8 cellular contexts compared by ENCODE assay signal in the genomic region with DNA sequence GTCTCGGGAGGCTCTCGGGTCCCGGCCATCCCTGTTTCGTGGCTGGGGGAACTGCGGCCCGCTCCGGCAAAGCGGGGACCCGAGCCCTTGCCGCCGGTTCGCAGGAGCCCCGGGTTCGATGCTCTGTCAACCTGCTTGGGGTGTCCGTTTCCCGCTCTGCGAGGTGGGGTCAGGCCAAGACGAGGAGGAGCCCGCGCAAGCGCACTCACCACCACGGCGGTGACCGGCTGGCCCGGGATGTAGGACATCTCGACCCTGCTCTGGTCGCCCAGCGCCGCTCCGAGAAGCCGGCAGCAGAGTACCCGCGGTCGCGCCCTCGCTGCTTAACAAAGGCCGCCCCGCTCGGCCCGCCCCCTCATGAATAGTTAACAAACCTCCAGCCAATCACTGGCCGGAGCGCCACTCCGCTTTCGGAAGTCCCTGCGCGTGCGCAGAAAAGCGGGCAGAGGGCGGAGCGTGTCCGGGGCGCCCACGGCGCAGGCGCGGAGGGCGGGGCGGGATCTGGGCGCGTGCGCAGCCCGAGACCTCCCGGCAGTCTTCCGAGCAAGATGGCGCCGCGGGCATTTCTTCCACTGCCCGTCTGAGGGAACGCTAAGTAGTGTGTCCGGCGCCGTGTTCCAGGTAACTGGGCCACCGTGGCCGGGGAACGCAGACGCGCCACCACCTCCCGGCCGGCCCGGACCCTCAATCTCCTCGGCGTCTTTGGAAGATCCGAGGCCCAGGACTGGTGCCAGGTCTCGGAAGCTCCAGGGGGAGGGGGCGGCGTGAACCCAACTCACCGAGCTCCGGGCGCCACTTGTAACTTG. TPM values are rescaled to one million over a fixed set of nuclear protein-coding genes. Genes with fewer than 3 reads are reported as not detected.
DNase-seq lines count a peak whose midpoint lies in the region; ATAC-seq and TF ChIP-seq lines count a peak whose summit lies in the region.

A gene (plus strand): TSS at position 534 of the 806 bp plus-strand sequence. CDS start 335 bp downstream, outside the sequence.
A gene with protein sequence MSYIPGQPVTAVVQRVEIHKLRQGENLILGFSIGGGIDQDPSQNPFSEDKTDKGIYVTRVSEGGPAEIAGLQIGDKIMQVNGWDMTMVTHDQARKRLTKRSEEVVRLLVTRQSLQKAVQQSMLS (minus strand): TSS at position 300 of the 806 bp plus-strand sequence. CDS start 52 bp downstream, at position 248.

- DNase-seq in ELR (ENCODE audit: low read depth) (peak; percentile 99), H9 (peak; percentile 100), MM.1S (peak; percentile 98), SIG-M5 (lab: John Stamatoyannopoulos, UW) (peak; percentile 59), activated gamma-delta T cell (lab: John Stamatoyannopoulos, UW) (peak; percentile 98), fibroblast of the conjunctiva (ENCODE audit: low read depth) (peak; percentile 95), nephron progenitor cell (peak; percentile 99)
- DNase-seq in stimulated activated naive CD8-positive, alpha-beta T cell treated with anti-CD3 and anti-CD28 coated beads, Interleukin-15, amount 100 ng/mL, for 72 hours, result peak; percentile 98 to 100

- H2BK15ac ChIP-seq in H9 (ENCODE audit: low read depth, low read length), result no peak within 1 kb of the TSS

- peaks cover 7% of the 10 kb centered on the region; the same call in 1 of the 2 replicates for H3K79me2 ChIP-seq in H9 (ENCODE audit: insufficient read depth, low read length)
- peaks cover 26% of the 10 kb centered on the region for H3K79me2 ChIP-seq in MM.1S (ENCODE audit: low read length)

- H4K8ac ChIP-seq in H9 (replicated peaks; ENCODE audit: insufficient read length, low read depth, low read length), result no peak within 1 kb of the TSS

- no peak within 1 kb of the TSS for H2BK12ac ChIP-seq in H9 (ENCODE audit: insufficient read length, low read depth, low read length)

- H3K4me3 ChIP-seq in MM.1S (ENCODE audit: low read length), result peak within 1 kb of the TSS; percentile 89

- H3K9me2 ChIP-seq in MM.1S (replicated peaks; ENCODE audit: insufficient read depth, low read length), result no peaks in the 10 kb centered on the region

- H3K4ac ChIP-seq in H9 (ENCODE audit: low read depth, low read length), result no peak within 1 kb of the TSS

- H3K27ac ChIP-seq in H9 (ENCODE audit: insufficient read length, low read depth, low read length) (no peak within 1 kb of the TSS), MM.1S (ENCODE audit: low read length) (peak within 1 kb of the TSS; percentile 31; the same call in 1 of the 2 replicates)

- H3K56ac ChIP-seq in H9 (ENCODE audit: insufficient read length, low read depth, low read length), result no peak within 1 kb of the TSS

- H3K23me2 ChIP-seq in H9 (ENCODE audit: insufficient read length, low read depth, low read length, poor library complexity, severe bottlenecking), result peaks cover 9% of the 10 kb centered on the region

- H3K9me3 Mint-ChIP-seq in H9 (no peaks in the 10 kb centered on the region), nephron progenitor cell (no peaks in the 10 kb centered on the region)
- no peaks in the 10 kb centered on the region for H3K9me3 Mint-ChIP-seq in stimulated activated naive CD8-positive, alpha-beta T cell treated with anti-CD3 and anti-CD28 coated beads, Interleukin-15, amount 100 ng/mL, for 72 hours

- no peak within 1 kb of the TSS for H2BK5ac ChIP-seq in H9 (ENCODE audit: insufficient read length, low read length)

- no peaks in the 10 kb centered on the region for H3F3A ChIP-seq in MM.1S (ENCODE audit: insufficient read depth, low read length)

- no peaks in the 10 kb centered on the region for H3K27me3 ChIP-seq in H9 (ENCODE audit: insufficient read depth, low read length)
- H3K27me3 ChIP-seq in MM.1S (replicated peaks; ENCODE audit: insufficient read depth, low read length), result no peaks in the 10 kb centered on the region

- ATAC-seq in stimulated activated naive CD8-positive, alpha-beta T cell treated with anti-CD3 and anti-CD28 coated beads, Interleukin-15, amount 100 ng/mL, for 72 hours, result peak; percentile 93

- H3K4me2 ChIP-seq in H9 (ENCODE audit: insufficient read depth, insufficient read length, low read length), result peak within 1 kb of the TSS; percentile 88
- H3K4me2 ChIP-seq in MM.1S (ENCODE audit: low read depth, low read length), result peak within 1 kb of the TSS; percentile 98

- peak within 1 kb of the TSS; percentile 77 for H3K14ac ChIP-seq in H9 (ENCODE audit: insufficient read depth, low read length)

- no peak within 1 kb of the TSS for H3T11ph ChIP-seq in H9 (ENCODE audit: low read length)

- H2BK20ac ChIP-seq in H9 (ENCODE audit: low read depth, low read length, poor library complexity, severe bottlenecking), result no peak within 1 kb of the TSS

- H3K9me3 ChIP-seq in H9 (ENCODE audit: control insufficient read depth, low read depth, low read length) (no peaks in the 10 kb centered on the region), MM.1S (replicated peaks; ENCODE audit: insufficient read depth, low read length) (no peaks in the 10 kb centered on the region)

- H3K9ac ChIP-seq in H9 (ENCODE audit: extremely low read depth, insufficient read length, low read length) (peak within 1 kb of the TSS; percentile 89), MM.1S (ENCODE audit: low read length) (peak within 1 kb of the TSS; percentile 83)

- H3K36me3 ChIP-seq in MM.1S (replicated peaks; ENCODE audit: insufficient read depth, low read length), result no peaks in the 10 kb centered on the region

- H3K4me3 Mint-ChIP-seq in H9, result peak within 1 kb of the TSS; percentile 98
- H3K4me3 Mint-ChIP-seq in nephron progenitor cell, result peak within 1 kb of the TSS; percentile 99
- peak within 1 kb of the TSS; percentile 92 to 94 for H3K4me3 Mint-ChIP-seq in stimulated activated naive CD8-positive, alpha-beta T cell treated with anti-CD3 and anti-CD28 coated beads, Interleukin-15, amount 100 ng/mL, for 72 hours

- H2AFZ ChIP-seq in H9 (ENCODE audit: low read length) (no peak within 1 kb of the TSS), MM.1S (ENCODE audit: low read length) (peak within 1 kb of the TSS; percentile 94)

- no peak within 1 kb of the TSS for H2BK120ac ChIP-seq in H9 (ENCODE audit: low read depth, low read length, poor library complexity, severe bottlenecking)

- H3K23ac ChIP-seq in H9 (ENCODE audit: insufficient read length, low read depth, low read length), result no peak within 1 kb of the TSS

- WGBS in H9 (ENCODE audit: extremely low coverage, insufficient read length, low lambda C conversion rate), result no CpG with 5 or more reads among the region's 89 CpGs

- TF ChIP-seq CTCF in H9 (conservative IDR thresholded peaks at IDR 0.05), result no peak
- TF ChIP-seq CTCF in MM.1S (IDR thresholded peaks at IDR 0.05; ENCODE audit: low read length), result no peak
- TF ChIP-seq CTCF in nephron progenitor cell (IDR thresholded peaks at IDR 0.05), result no peak

- H3K79me1 ChIP-seq in H9 (ENCODE audit: insufficient read depth, low read depth, low read length, poor library complexity, severe bottlenecking), result peaks cover 4% of the 10 kb centered on the region

- H3K18ac ChIP-seq in H9 (ENCODE audit: insufficient read length, low read depth, low read length), result peak within 1 kb of the TSS; percentile 84

- H4K5ac ChIP-seq in H9 (ENCODE audit: insufficient read length, low read depth, low read length), result no peak within 1 kb of the TSS

- peaks cover 8 to 24% (median 16%) of the 10 kb centered on the region in 3 experiments; a peak in 6 of 7 replicates for H3K36me3 Mint-ChIP-seq in H9 (ENCODE audit: insufficient read depth in 1 of 3, low read depth in 3 of 3)
- H3K36me3 Mint-ChIP-seq in nephron progenitor cell (ENCODE audit: low read depth), result peaks cover 18% of the 10 kb centered on the region

- H4K20me1 ChIP-seq in H9 (ENCODE audit: control insufficient read depth, insufficient read depth, insufficient read length) (no peaks in the 10 kb centered on the region), MM.1S (ENCODE audit: insufficient read depth, low read length) (no peaks in the 10 kb centered on the region)

- H3K4me1 ChIP-seq in H9 (ENCODE audit: insufficient read depth, low read length) (peaks cover 3% of the 10 kb centered on the region; the same call in 1 of the 2 replicates), MM.1S (ENCODE audit: low read length) (peaks cover 3% of the 10 kb centered on the region; the same call in 1 of the 2 replicates)

- H3K27ac Mint-ChIP-seq in H9 (peak within 1 kb of the TSS; percentile 94 to 98 (median 98)), nephron progenitor cell (peak within 1 kb of the TSS; percentile 99)
- H3K27ac Mint-ChIP-seq in stimulated activated naive CD8-positive, alpha-beta T cell treated with anti-CD3 and anti-CD28 coated beads, Interleukin-15, amount 100 ng/mL, for 72 hours, result peak within 1 kb of the TSS; percentile 93 to 96

- H3K27me3 Mint-ChIP-seq in H9 (ENCODE audit: low read depth), result no peaks in the 10 kb centered on the region
- H3K27me3 Mint-ChIP-seq in nephron progenitor cell (ENCODE audit: low read depth, poor library complexity), result peaks cover 2% of the 10 kb centered on the region
- no peaks in the 10 kb centered on the region for H3K27me3 Mint-ChIP-seq in stimulated activated naive CD8-positive, alpha-beta T cell treated with anti-CD3 and anti-CD28 coated beads, Interleukin-15, amount 100 ng/mL, for 72 hours

- no peak within 1 kb of the TSS for H2AK5ac ChIP-seq in H9 (ENCODE audit: insufficient read length, low read length)

- H3K4me1 Mint-ChIP-seq in H9 (peaks cover 16 to 17% of the 10 kb centered on the region in 2 experiments), nephron progenitor cell (peaks cover 51% of the 10 kb centered on the region)
- peaks cover 32% of the 10 kb centered on the region for H3K4me1 Mint-ChIP-seq in stimulated activated naive CD8-positive, alpha-beta T cell treated with anti-CD3 and anti-CD28 coated beads, Interleukin-15, amount 100 ng/mL, for 72 hours

- H4K91ac ChIP-seq in H9 (ENCODE audit: insufficient read length, low read depth, low read length), result no peak within 1 kb of the TSS

RNA-seq across cellular contexts. Expression of the first gene that starts in this region (rescaled TPM):
- total RNA-seq in H9 (2021), result 70.7 and 72.2 TPM in 2 replicates

RNA-seq across cellular contexts. Expression of the second gene that starts in this region (rescaled TPM):
- total RNA-seq in H9 (2021), result 76.3 and 79.2 TPM in 2 replicates
